ENCODE assay signal across 8 cellular contexts in genomic region chr18:21611401-21612124, GRCh38. TPM values are rescaled to one million over a fixed set of nuclear protein-coding genes. Genes with fewer than 3 reads are reported as not detected.
DNase-seq lines count a peak whose midpoint lies in the region; ATAC-seq, FAIRE-seq and TF ChIP-seq lines count a peak whose summit lies in the region.
"Not testable (repeated sequence)": the region's sequence is repeated elsewhere in the genome, so short reads cannot be mapped to it uniquely, and the experiment has no call there.

No MANE protein-coding gene starts in this region.

- FAIRE-seq in astrocyte (lab: Jason Lieb, UNC): not testable (repeated sequence)

- H3K4me1 ChIP-seq in HUES64 (ENCODE audit: insufficient read depth, low read length); astrocyte (ENCODE audit: insufficient read depth, low read length); fibroblast of lung (ENCODE audit: control insufficient read depth, extremely low read depth, insufficient read depth, low read length); mesenchymal stem cell (ENCODE audit: control insufficient read depth, insufficient read depth, low read depth, low read length): not testable (repeated sequence)

- H3K79me2 ChIP-seq in astrocyte (ENCODE audit: insufficient read depth, low read length): peaks cover 45% of the 10 kb centered on the region
- H3K79me2 ChIP-seq in fibroblast of lung (ENCODE audit: control insufficient read depth, insufficient read depth, low read length): peaks cover 41% of the 10 kb centered on the region

- H3K4me1 Mint-ChIP-seq in astrocyte (ENCODE audit: low read depth, unreplicated experiment): not testable (repeated sequence)

- H3K36me3 ChIP-seq in HUES64 (ENCODE audit: insufficient read depth, low read length) (peaks cover 22% of the 10 kb centered on the region), SK-N-MC (ENCODE audit: insufficient read depth, low read length) (peaks cover 27% of the 10 kb centered on the region), mesenchymal stem cell (ENCODE audit: control insufficient read depth in 1 of 2, insufficient read depth in 2 of 2, low read depth in 1 of 2, low read length in 2 of 2) (peaks cover 4 to 10% of the 10 kb centered on the region in 2 experiments)
- H3K36me3 ChIP-seq in astrocyte (ENCODE audit: insufficient read depth, low read length); fibroblast of lung (ENCODE audit: control insufficient read depth, insufficient read depth, low read length): not testable (repeated sequence)

- peak overlapping the region; percentile 85 for H4K8ac ChIP-seq in mesenchymal stem cell (ENCODE audit: low read length)

- not testable (repeated sequence) for H3K27me3 Mint-ChIP-seq in astrocyte (ENCODE audit: low read depth, unreplicated experiment)

- not testable (repeated sequence) for H2AK5ac ChIP-seq in mesenchymal stem cell (ENCODE audit: low read length, severe bottlenecking)

- H3K23ac ChIP-seq in mesenchymal stem cell (ENCODE audit: low read length in 2 of 2): not testable (repeated sequence)

- H3K4me3 ChIP-seq in HUES64 (ENCODE audit: low read length) (peak overlapping the region; percentile 93), SK-N-MC (peak overlapping the region; percentile 98), astrocyte (ENCODE audit: insufficient read depth, low read depth, low read length) (peak overlapping the region; percentile 91), fibroblast of lung (replicated peaks in 1 of 4; ENCODE audit: control extremely low read depth in 1 of 4, insufficient read depth in 1 of 4, low read depth in 3 of 4, low read length in 4 of 4) (peak overlapping the region in 3 of 4 experiments; percentile 45 to 98 (median 78)), mesenchymal stem cell (ENCODE audit: insufficient read depth in 1 of 2, low read depth in 1 of 2, low read length in 2 of 2) (peak overlapping the region in 1 of 2 experiments; percentile 96), skeletal muscle cell (ENCODE audit: low read depth, low read length) (peak overlapping the region; percentile 82)

- H3K27me3 ChIP-seq in HUES64 (ENCODE audit: insufficient read depth, low read length); astrocyte (ENCODE audit: insufficient read depth, low read length); fibroblast of lung (ENCODE audit: control insufficient read depth, insufficient read depth, low read length); mesenchymal stem cell (ENCODE audit: control insufficient read depth in 1 of 2, insufficient read depth in 1 of 2, low read length in 2 of 2): not testable (repeated sequence)

- not testable (repeated sequence) for H3K14ac ChIP-seq in mesenchymal stem cell (ENCODE audit: low read length in 2 of 2)

- H3K79me1 ChIP-seq in mesenchymal stem cell (replicated peaks; ENCODE audit: low read length, poor library complexity, severe bottlenecking): not testable (repeated sequence)

- WGBS in HUES64: 79% methylated on average over 30 of the region's 30 CpGs
- 81% methylated on average over 29 of the region's 30 CpGs for WGBS in mesenchymal stem cell

- peak overlapping the region; percentile 85 for H3K4me2 ChIP-seq in astrocyte (ENCODE audit: low read length)
- H3K4me2 ChIP-seq in fibroblast of lung (ENCODE audit: extremely low read depth, insufficient read depth, low read length): peak overlapping the region; percentile 90
- H3K4me2 ChIP-seq in mesenchymal stem cell (ENCODE audit: low read length, poor library complexity, severe bottlenecking): not testable (repeated sequence)

- H4K20me1 ChIP-seq in astrocyte (ENCODE audit: insufficient read depth, low read length): peaks cover 25% of the 10 kb centered on the region
- not testable (repeated sequence) for H4K20me1 ChIP-seq in fibroblast of lung (ENCODE audit: control insufficient read depth, extremely low read depth, insufficient read depth, low read length)

- H3K36me3 Mint-ChIP-seq in astrocyte (ENCODE audit: low read depth, unreplicated experiment): not testable (repeated sequence)

- H3K9me3 ChIP-seq in HUES64 (ENCODE audit: insufficient read depth, low read depth, low read length); SK-N-MC (ENCODE audit: low read depth, low read length); astrocyte (ENCODE audit: insufficient read depth, low read depth, low read length); fibroblast of lung (ENCODE audit: control insufficient read depth, insufficient read depth, low read depth, low read length); mesenchymal stem cell (ENCODE audit: control insufficient read depth, low read length): not testable (repeated sequence)

- H2BK120ac ChIP-seq in mesenchymal stem cell (ENCODE audit: low read depth, low read length): not testable (repeated sequence)

- H3K27ac ChIP-seq in 22Rv1 (peak overlapping the region; percentile 96), astrocyte (ENCODE audit: low read depth, low read length) (peak overlapping the region; percentile 88)
- not testable (repeated sequence) for H3K27ac ChIP-seq in HUES64 (ENCODE audit: low read depth, low read length); SK-N-MC; fibroblast of lung (ENCODE audit: insufficient read depth, low read length); mesenchymal stem cell (ENCODE audit: low read length, poor library complexity, severe bottlenecking)

- H2AFZ ChIP-seq in astrocyte (ENCODE audit: low read depth, low read length) (peak overlapping the region; percentile 93), fibroblast of lung (ENCODE audit: low read length) (peak overlapping the region; percentile 69), mesenchymal stem cell (ENCODE audit: low read depth, low read length) (peak overlapping the region; percentile 63)

- not testable (repeated sequence) for H3K9me3 Mint-ChIP-seq in astrocyte (ENCODE audit: unreplicated experiment)

- H2BK5ac ChIP-seq in mesenchymal stem cell (ENCODE audit: low read depth, low read length, poor library complexity, severe bottlenecking): not testable (repeated sequence)

- H2BK12ac ChIP-seq in mesenchymal stem cell (ENCODE audit: low read length in 2 of 2): not testable (repeated sequence)

- ATAC-seq in GM18873 (IDR thresholded peaks at IDR 0.05; ENCODE audit: low FRiP score, unreplicated experiment): peak; percentile 2

- H3K18ac ChIP-seq in mesenchymal stem cell (ENCODE audit: low read depth in 1 of 2, low read length in 2 of 2): peak overlapping the region in 1 of 2 experiments; percentile 21

- H3K4ac ChIP-seq in mesenchymal stem cell (ENCODE audit: low read depth in 1 of 2, low read length in 2 of 2): peak overlapping the region in 1 of 2 experiments; percentile 8

- not testable (repeated sequence) for H3K9ac ChIP-seq in HUES64 (ENCODE audit: low read depth, low read length)
- H3K9ac ChIP-seq in SK-N-MC (ENCODE audit: insufficient read length) (peak overlapping the region; percentile 99), astrocyte (ENCODE audit: low read length) (peak overlapping the region; percentile 93), fibroblast of lung (ENCODE audit: insufficient read depth, low read length) (peak overlapping the region; percentile 86), mesenchymal stem cell (ENCODE audit: low read length) (peak overlapping the region; percentile 99)

- H4K91ac ChIP-seq in mesenchymal stem cell (ENCODE audit: low read length): not testable (repeated sequence)

- not testable (repeated sequence) for DNase-seq in SK-N-MC (ENCODE audit: low read depth, low spot score); astrocyte (ENCODE audit: low read depth); fibroblast of lung (ENCODE audit: low read depth in 2 of 2); mesenchymal stem cell; skeletal muscle cell (ENCODE audit: low read depth)

- peak overlapping the region; percentile 94 for H3K27ac Mint-ChIP-seq in astrocyte (ENCODE audit: unreplicated experiment)

- TF ChIP-seq CTCF in 22Rv1 (IDR thresholded peaks at IDR 0.05); astrocyte (IDR thresholded peaks at IDR 0.05; ENCODE audit: insufficient read depth, low read depth, low read length); fibroblast of lung (conservative IDR thresholded peaks at IDR 0.05 in 1 of 2, IDR thresholded peaks at IDR 0.05 in 1 of 2; ENCODE audit: low read depth in 1 of 2, low read length in 2 of 2): not testable (repeated sequence)

- H2BK15ac ChIP-seq in mesenchymal stem cell (ENCODE audit: low read depth, poor library complexity, severe bottlenecking): not testable (repeated sequence)

- peak overlapping the region; percentile 98 for H3K4me3 Mint-ChIP-seq in astrocyte (ENCODE audit: unreplicated experiment)

RNA-seq across cellular contexts. Expression of gene SNRPD1, which starts 0.6 kb away (rescaled TPM):
- 212 TPM for polyA plus RNA-seq in HUES64 (2013, experiment 1 of 2)
- 219 TPM for polyA plus RNA-seq in HUES64 (2013, experiment 2 of 2)
- total RNA-seq in astrocyte (51.4 and 60.6 TPM in 2 replicates), fibroblast of lung (9.2 and 10.2 TPM in 2 replicates)
- 26.2 and 41.4 TPM in 2 replicates for polyA plus RNA-seq in fibroblast of lung
- polyA plus RNA-seq in fibroblast of lung (2012): 103 and 126 TPM in 2 replicates
- 0.86 and 1.4 TPM in 2 replicates for polyA minus RNA-seq in fibroblast of lung (ENCODE audit: low replicate concordance)
- 61.4 TPM for polyA plus RNA-seq in mesenchymal stem cell (2013, experiment 1 of 2)
- polyA plus RNA-seq in mesenchymal stem cell (2013, experiment 2 of 2): 62.3 TPM

RNA-seq across cellular contexts. Expression of gene ESCO1, which starts 11.1 kb away (rescaled TPM):
- polyA plus RNA-seq in HUES64 (2013, experiment 1 of 2): 18.6 TPM
- 22.2 TPM for polyA plus RNA-seq in HUES64 (2013, experiment 2 of 2)
- 17.5 and 18.6 TPM in 2 replicates for total RNA-seq in astrocyte
- 12.6 and 14.2 TPM in 2 replicates for total RNA-seq in fibroblast of lung
- 5.2 and 8.5 TPM in 2 replicates for polyA plus RNA-seq in fibroblast of lung
- polyA plus RNA-seq in fibroblast of lung (2012): 3.6 and 6.3 TPM in 2 replicates
- 0.27 and 0.37 TPM in 2 replicates for polyA minus RNA-seq in fibroblast of lung (ENCODE audit: low replicate concordance)
- 10.5 TPM for polyA plus RNA-seq in mesenchymal stem cell (2013, experiment 1 of 2)
- polyA plus RNA-seq in mesenchymal stem cell (2013, experiment 2 of 2): 11.2 TPM
